8 cellular contexts compared by ENCODE assay signal in genomic region chr22:11285116-11285838, GRCh38.
DNase-seq lines count a peak whose midpoint lies in the region; ATAC-seq, FAIRE-seq and TF ChIP-seq lines count a peak whose summit lies in the region.
"Not testable (repeated sequence)": the region's sequence is repeated elsewhere in the genome, so short reads cannot be mapped to it uniquely, and the experiment has no call there.

No MANE protein-coding gene starts in this region.

- H3T11ph ChIP-seq in H9 (ENCODE audit: low read length), result not testable (repeated sequence)

- not testable (repeated sequence) for H3K27me3 ChIP-seq in DOHH2 (ENCODE audit: control insufficient read depth, low read length); H9 (ENCODE audit: insufficient read depth, low read length); body of pancreas

- no CpG with 5 or more reads among the region's 32 CpGs for WGBS in H9 (ENCODE audit: extremely low coverage, insufficient read length, low lambda C conversion rate)
- WGBS in body of pancreas, 2 donors, result 53 to 63% methylated on average over 32 of the region's 32 CpGs

- not testable (repeated sequence) for H3K14ac ChIP-seq in H9 (ENCODE audit: insufficient read depth, low read length)

- peaks cover 14 to 33% (median 26%) of the 10 kb centered on the region in 3 experiments for H3K36me3 Mint-ChIP-seq in H9 (ENCODE audit: insufficient read depth in 1 of 3, low read depth in 3 of 3)

- not testable (repeated sequence) for H3F3A ChIP-seq in DOHH2 (ENCODE audit: control insufficient read depth, insufficient read depth)

- not testable (repeated sequence) for H3K4me3 ChIP-seq in DOHH2 (ENCODE audit: low read length); body of pancreas; kidney (ENCODE audit: low read length in 2 of 2)
- H3K4me3 ChIP-seq in LNCaP clone FGC (ENCODE audit: low read depth, low read length), result peak overlapping the region; percentile 28; the same call in 1 of the 2 replicates

- not testable (repeated sequence) for H3K79me2 ChIP-seq in DOHH2 (ENCODE audit: control insufficient read depth, low read length); H9 (ENCODE audit: insufficient read depth, low read length)

- H3K4me2 ChIP-seq in DOHH2 (ENCODE audit: low read length); H9 (ENCODE audit: insufficient read depth, insufficient read length, low read length): not testable (repeated sequence)

- H3K9me3 Mint-ChIP-seq in H9, result peaks cover 55 to 56% of the 10 kb centered on the region in 2 experiments

- H3K4me3 Mint-ChIP-seq in H9, result not testable (repeated sequence)

- not testable (repeated sequence) for H4K8ac ChIP-seq in H9 (replicated peaks; ENCODE audit: insufficient read length, low read depth, low read length)

- H3K18ac ChIP-seq in H9 (ENCODE audit: insufficient read length, low read depth, low read length), result not testable (repeated sequence)

- H2BK120ac ChIP-seq in H9 (ENCODE audit: low read depth, low read length, poor library complexity, severe bottlenecking), result not testable (repeated sequence)

- H2AK5ac ChIP-seq in H9 (ENCODE audit: insufficient read length, low read length), result not testable (repeated sequence)

- not testable (repeated sequence) for H4K91ac ChIP-seq in H9 (ENCODE audit: insufficient read length, low read depth, low read length)

- H2BK15ac ChIP-seq in H9 (ENCODE audit: low read depth, low read length), result not testable (repeated sequence)

- not testable (repeated sequence) for H3K27me3 Mint-ChIP-seq in H9 (ENCODE audit: low read depth)

- not testable (repeated sequence) for H2BK20ac ChIP-seq in H9 (ENCODE audit: low read depth, low read length, poor library complexity, severe bottlenecking)

- H4K20me1 ChIP-seq in DOHH2 (ENCODE audit: control insufficient read depth, insufficient read depth, low read depth, low read length); H9 (ENCODE audit: control insufficient read depth, insufficient read depth, insufficient read length): not testable (repeated sequence)

- H2BK5ac ChIP-seq in H9 (ENCODE audit: insufficient read length, low read length), result not testable (repeated sequence)

- not testable (repeated sequence) for H2BK12ac ChIP-seq in H9 (ENCODE audit: insufficient read length, low read depth, low read length)

- not testable (repeated sequence) for H3K56ac ChIP-seq in H9 (ENCODE audit: insufficient read length, low read depth, low read length)

- not testable (repeated sequence) for H3K23ac ChIP-seq in H9 (ENCODE audit: insufficient read length, low read depth, low read length)

- H3K36me3 ChIP-seq in DOHH2 (ENCODE audit: control insufficient read depth, low read length); body of pancreas (replicated peaks in 1 of 2; ENCODE audit: insufficient read depth in 1 of 2, low read depth in 2 of 2); kidney (ENCODE audit: control insufficient read depth in 1 of 2, insufficient read depth in 2 of 2, low read length in 2 of 2): not testable (repeated sequence)

- H3K23me2 ChIP-seq in H9 (ENCODE audit: insufficient read length, low read depth, low read length, poor library complexity, severe bottlenecking), result not testable (repeated sequence)

- not testable (repeated sequence) for H3K27ac Mint-ChIP-seq in H9

- H3K79me1 ChIP-seq in H9 (ENCODE audit: insufficient read depth, low read depth, low read length, poor library complexity, severe bottlenecking), result not testable (repeated sequence)

- not testable (repeated sequence) for H3K9ac ChIP-seq in H9 (ENCODE audit: extremely low read depth, insufficient read length, low read length); kidney (ENCODE audit: low read length in 2 of 2)

- H2AFZ ChIP-seq in H9 (ENCODE audit: low read length), result not testable (repeated sequence)

- FAIRE-seq in kidney (lab: Jason Lieb, UNC), result not testable (repeated sequence)

- intact Hi-C loops in body of pancreas (cut with DNase I); kidney (cut with DNase I): not testable (repeated sequence)

- not testable (repeated sequence) for H3K4me1 Mint-ChIP-seq in H9

- H3K4me1 ChIP-seq in DOHH2 (ENCODE audit: control insufficient read depth, low read length); H9 (ENCODE audit: insufficient read depth, low read length); body of pancreas; kidney (ENCODE audit: control insufficient read depth in 1 of 2, insufficient read depth in 1 of 2, low read depth in 1 of 2, low read length in 2 of 2): not testable (repeated sequence)

- not testable (repeated sequence) for DNase-seq in H9
- DNase-seq in LNCaP clone FGC (ENCODE audit: low read depth), result peak; percentile 28
- peak; percentile 2 for DNase-seq in RPMI7951 (ENCODE audit: low read depth)
- peak; percentile 55 for DNase-seq in activated CD4-positive, alpha-beta T cell treated with anti-CD3 and anti-CD28 coated beads for 48 hours
- DNase-seq in body of pancreas, result peak in 3 of 4 donors; percentile 25 to 41 (median 28)
- peak; percentile 72 for DNase-seq in kidney
- DNase-seq in stimulated activated CD8-positive, alpha-beta memory T cell treated with anti-CD3 and anti-CD28 coated beads, Interleukin-4, amount 100 ng/mL, for 48 hours, result peak; percentile 62

- peaks cover 25% of the 10 kb centered on the region for H3K9me3 ChIP-seq in DOHH2 (ENCODE audit: control insufficient read depth, insufficient read depth, low read length)
- peaks cover 34% of the 10 kb centered on the region for H3K9me3 ChIP-seq in H9 (ENCODE audit: control insufficient read depth, low read depth, low read length)
- not testable (repeated sequence) for H3K9me3 ChIP-seq in body of pancreas; kidney (ENCODE audit: control insufficient read depth in 1 of 2, low read length in 2 of 2)

- peak; percentile 30 for TF ChIP-seq CTCF in DOHH2 (IDR thresholded peaks at IDR 0.05; ENCODE audit: low read depth, low read length, poor library complexity, severe bottlenecking)
- peak; percentile 38; the same call in 2 of the 3 replicates for TF ChIP-seq CTCF in H9 (conservative IDR thresholded peaks at IDR 0.05)
- TF ChIP-seq CTCF in LNCaP clone FGC (IDR thresholded peaks at IDR 0.05; ENCODE audit: control insufficient read depth, extremely low read depth, insufficient read depth), result peak; percentile 77
- TF ChIP-seq CTCF in body of pancreas (IDR thresholded peaks at IDR 0.05); kidney (IDR thresholded peaks at IDR 0.05; ENCODE audit: borderline replicate concordance, extremely low read depth, insufficient read depth): not testable (repeated sequence)

- not testable (repeated sequence) for TF ChIP-seq POLR2A in body of pancreas (IDR thresholded peaks at IDR 0.05)

- H3K9me2 ChIP-seq in DOHH2 (replicated peaks; ENCODE audit: control insufficient read depth, low read length), result not testable (repeated sequence)

- not testable (repeated sequence) for H3K27ac ChIP-seq in DOHH2 (ENCODE audit: low read depth, low read length); H9 (ENCODE audit: insufficient read length, low read depth, low read length); body of pancreas; kidney (ENCODE audit: low read depth in 2 of 2, low read length in 2 of 2)

- not testable (repeated sequence) for H4K5ac ChIP-seq in H9 (ENCODE audit: insufficient read length, low read depth, low read length)

- not testable (repeated sequence) for H3K4ac ChIP-seq in H9 (ENCODE audit: low read depth, low read length)

- ATAC-seq in body of pancreas, result not testable (repeated sequence)
